In the genomic region with DNA sequence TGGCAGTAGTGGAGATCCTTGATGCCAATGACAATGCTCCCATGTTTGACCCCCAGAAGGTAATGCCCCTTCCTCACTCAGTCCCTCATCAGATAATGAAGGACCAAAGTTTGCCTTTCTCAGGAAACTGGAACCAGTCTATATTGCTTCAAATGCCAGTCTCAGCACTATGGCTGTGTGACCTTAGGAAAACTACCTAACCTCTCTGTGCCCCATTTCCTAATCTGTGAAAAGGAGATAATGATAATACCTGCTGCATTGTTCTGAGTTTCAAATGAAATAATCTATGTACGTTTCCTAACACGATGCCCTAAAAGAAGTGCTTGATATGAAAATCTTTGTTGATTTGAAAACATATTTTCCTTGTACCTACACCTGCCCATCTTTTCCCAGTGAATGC, we compare ENCODE assay signal across 11 cellular contexts. TPM values are rescaled to one million over a fixed set of nuclear protein-coding genes. Genes with fewer than 3 reads are reported as not detected.
"Had no signal": no experiment of that assay in that cellular context is flagged by ENCODE, and none has a peak within 500 bp of the region (broad histone marks: within the 10 kb centered on the region; RNA-seq: fewer than 3 reads in every experiment).

No MANE protein-coding gene starts in this region.

- H3K9ac ChIP-seq: KMS-11 had no signal

- DNase-seq: H7, IMR-90, Karpas-422, KBM-7 had no signal

- H3K9me3 Mint-ChIP-seq: GM23338 had no signal

- H3K4me2 ChIP-seq: GM23338, KMS-11 had no signal

- H2AFZ ChIP-seq: GM23338 had no signal

- H3K36me3 ChIP-seq: HAP-1 had no signal

- H3K4me3 Mint-ChIP-seq: GM23338 had no signal

- H3K4me3 ChIP-seq: GM23338, HAP-1 had no signal

- H3K4me1 Mint-ChIP-seq: GM23338 had no signal

- H3K27ac ChIP-seq: HL-60, KMS-11 had no signal

- H3K27ac Mint-ChIP-seq: GM23338 had no signal

- H3K9me3 ChIP-seq: HAP-1 had no signal

- ATAC-seq: GM23338, HCT116 had no signal

- H3K4me1 ChIP-seq: HAP-1 had no signal

RNA-seq across cellular contexts. Expression of gene CDH3, which starts 35.9 kb away (rescaled TPM):
- total RNA-seq: H4, IMR-90 had no signal
- polyA plus RNA-seq: IMR-90 had no signal

RNA-seq across cellular contexts. Expression of gene CDH1, which starts 56.1 kb away (rescaled TPM):
- total RNA-seq: H4, HT1080 had no signal
- polyA plus RNA-seq: IMR-90 had no signal
